ENCODE assay signal across 19 cellular contexts in the genomic region with DNA sequence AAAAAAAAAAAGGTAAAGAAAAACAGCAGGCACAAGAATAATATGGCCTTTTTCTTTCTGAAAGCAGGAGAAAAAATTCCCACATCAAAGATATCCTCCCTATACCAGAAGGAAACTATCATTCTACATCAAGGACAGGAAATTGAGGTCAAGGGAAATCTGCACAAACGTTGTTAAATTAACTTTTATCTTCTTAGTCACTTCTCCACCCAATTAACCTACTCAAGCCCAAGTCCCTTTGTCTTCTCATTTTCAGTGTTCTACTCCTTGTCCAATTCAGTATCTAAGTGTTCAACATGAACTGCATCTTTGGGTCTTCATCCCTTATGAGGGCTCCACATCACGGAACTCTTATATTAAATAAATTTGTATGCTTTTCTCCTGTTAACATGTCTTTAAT. TPM values are rescaled to one million over a fixed set of nuclear protein-coding genes. Genes with fewer than 3 reads are reported as not detected.
A peak's percentile ranks its signal among the peaks of the same experiment; 100 is the strongest.
DNase-seq lines count a peak whose midpoint lies in the region; ATAC-seq and TF ChIP-seq lines count a peak whose summit lies in the region.
"Had no signal": no experiment of that assay in that cellular context is flagged by ENCODE, and none has a peak within 500 bp of the region (broad histone marks: within the 10 kb centered on the region; RNA-seq: fewer than 3 reads in every experiment).

No MANE protein-coding gene starts in this region.

- H3K4me1 ChIP-seq in CD4-positive, CD25-positive, alpha-beta regulatory T cell (ENCODE audit: control insufficient read depth, insufficient read depth, low read length, poor library complexity, severe bottlenecking), result peaks cover 17% of the 10 kb centered on the region
- H3K4me1 ChIP-seq: BE2C, tibial artery had no signal

- CTCF ChIA-PET in activated CD4-positive, alpha-beta memory T cell treated with anti-CD3 and anti-CD28 coated beads for 36 hours (lab: Charles Lee), result no interaction called here

- no peaks in the 10 kb centered on the region for H3K27me3 Mint-ChIP-seq in CD4-positive, CD25-positive, alpha-beta regulatory T cell
- H3K27me3 Mint-ChIP-seq in activated CD4-positive, alpha-beta memory T cell treated with anti-CD3 and anti-CD28 coated beads for 36 hours, result no peaks in the 10 kb centered on the region
- H3K27me3 Mint-ChIP-seq in chondrocyte (ENCODE audit: low read depth), result no peaks in the 10 kb centered on the region

- peak overlapping the region; percentile 39 for H3K27ac ChIP-seq in CD4-positive, CD25-positive, alpha-beta regulatory T cell (ENCODE audit: insufficient read depth, low read length, poor library complexity, severe bottlenecking)
- H3K27ac ChIP-seq: dorsolateral prefrontal cortex, neutrophil, tibial artery, VCaP had no signal

- in situ Hi-C loops in ACHN (cut with HindIII; ENCODE audit: low pct_ligation_motif_present, low pct_unique_long_range_greater_than_20kb, low sequenced_read_pairs), result no loop called here

- H3K36me3 ChIP-seq in CD4-positive, CD25-positive, alpha-beta regulatory T cell (ENCODE audit: control insufficient read depth, insufficient read depth, low read length), result peaks cover 18% of the 10 kb centered on the region
- H3K36me3 ChIP-seq in MG63, result peaks cover 9% of the 10 kb centered on the region

- ATAC-seq in CD4-positive, CD25-positive, alpha-beta regulatory T cell (ENCODE audit: low read depth in 2 of 2), result peak; percentile 43 to 69
- ATAC-seq: left cardiac atrium had no signal

- peak overlapping the region; percentile 81 to 93 (median 84) for H3K27ac Mint-ChIP-seq in CD4-positive, CD25-positive, alpha-beta regulatory T cell
- peak overlapping the region; percentile 28 for H3K27ac Mint-ChIP-seq in activated CD4-positive, alpha-beta memory T cell treated with anti-CD3 and anti-CD28 coated beads for 36 hours
- H3K27ac Mint-ChIP-seq in chondrocyte (ENCODE audit: unreplicated experiment), result no peak overlapping the region

- DNase-seq in CD4-positive, CD25-positive, alpha-beta regulatory T cell, result peak in 2 of 3 donors; percentile 31 to 57
- DNase-seq in Daoy (ENCODE audit: low read depth), result peak; percentile 21
- DNase-seq in activated CD4-positive, alpha-beta memory T cell treated with anti-CD3 and anti-CD28 coated beads for 36 hours, result no peak
- DNase-seq in fibroblast of villous mesenchyme (ENCODE audit: low read depth), result peak; percentile 44
- no peak for DNase-seq in nucleus accumbens (lab: John Stamatoyannopoulos, UW)
- DNase-seq in ACHN, result no peak
- no peak for DNase-seq in MG63
- no peak for DNase-seq in chondrocyte (ENCODE audit: low spot score)
- DNase-seq: BE2C, dorsolateral prefrontal cortex, erythroblast, gastrocnemius medialis, left cardiac atrium, midbrain, NCI-H2029, NCI-H446 treated with DMSO at 0.1 percent for 48 hours, tibial artery had no signal

- TF ChIP-seq CTCF in fibroblast of villous mesenchyme (IDR thresholded peaks at IDR 0.05; ENCODE audit: insufficient read depth, low read depth, low read length) (no peak), chondrocyte (IDR thresholded peaks at IDR 0.05) (no peak)

- H3K9me3 Mint-ChIP-seq in CD4-positive, CD25-positive, alpha-beta regulatory T cell, result no peaks in the 10 kb centered on the region
- no peaks in the 10 kb centered on the region for H3K9me3 Mint-ChIP-seq in activated CD4-positive, alpha-beta memory T cell treated with anti-CD3 and anti-CD28 coated beads for 36 hours
- H3K9me3 Mint-ChIP-seq in chondrocyte (ENCODE audit: low read depth), result no peaks in the 10 kb centered on the region

- H3K36me3 Mint-ChIP-seq in CD4-positive, CD25-positive, alpha-beta regulatory T cell, result peaks cover 36% of the 10 kb centered on the region
- peaks cover 22% of the 10 kb centered on the region for H3K36me3 Mint-ChIP-seq in activated CD4-positive, alpha-beta memory T cell treated with anti-CD3 and anti-CD28 coated beads for 36 hours
- peaks cover 14% of the 10 kb centered on the region for H3K36me3 Mint-ChIP-seq in chondrocyte (ENCODE audit: low read depth)

- H3K4me1 Mint-ChIP-seq in CD4-positive, CD25-positive, alpha-beta regulatory T cell, result peaks cover 36 to 69% (median 47%) of the 10 kb centered on the region in 4 donors
- peaks cover 47% of the 10 kb centered on the region for H3K4me1 Mint-ChIP-seq in activated CD4-positive, alpha-beta memory T cell treated with anti-CD3 and anti-CD28 coated beads for 36 hours (ENCODE audit: low read depth)
- peaks cover 16% of the 10 kb centered on the region for H3K4me1 Mint-ChIP-seq in chondrocyte (ENCODE audit: low read depth)

- intact Hi-C loops in activated CD4-positive, alpha-beta memory T cell treated with anti-CD3 and anti-CD28 coated beads for 36 hours (cut with micrococcal nuclease), result loop anchor here (1.0 to 10.0 kb wide), 2 partner anchors 15 to 173 kb away; a partner anchor contains a TSS

- POLR2A ChIA-PET in activated CD4-positive, alpha-beta memory T cell treated with anti-CD3 and anti-CD28 coated beads for 36 hours (lab: Charles Lee), result no interaction called here

- peak overlapping the region; percentile 43 to 81 (median 68) for H3K4me3 Mint-ChIP-seq in CD4-positive, CD25-positive, alpha-beta regulatory T cell
- no peak overlapping the region for H3K4me3 Mint-ChIP-seq in activated CD4-positive, alpha-beta memory T cell treated with anti-CD3 and anti-CD28 coated beads for 36 hours
- H3K4me3 Mint-ChIP-seq in chondrocyte (ENCODE audit: unreplicated experiment), result no peak overlapping the region

- no peaks in the 10 kb centered on the region for H3K27me3 ChIP-seq in CD4-positive, CD25-positive, alpha-beta regulatory T cell (ENCODE audit: control insufficient read depth, insufficient read depth, low read length)
- no peaks in the 10 kb centered on the region for H3K27me3 ChIP-seq in MG63
- H3K27me3 ChIP-seq: BE2C, dorsolateral prefrontal cortex, gastrocnemius medialis, neutrophil, tibial artery had no signal

- H3K4me3 ChIP-seq in CD4-positive, CD25-positive, alpha-beta regulatory T cell (ENCODE audit: low read depth, low read length), result peak overlapping the region; percentile 51
- H3K4me3 ChIP-seq in fibroblast of villous mesenchyme (ENCODE audit: low read depth, low read length) (no peak overlapping the region), MG63 (no peak overlapping the region)
- H3K4me3 ChIP-seq: dorsolateral prefrontal cortex, gastrocnemius medialis, tibial artery had no signal

- no peaks in the 10 kb centered on the region for H3K9me3 ChIP-seq in CD4-positive, CD25-positive, alpha-beta regulatory T cell (ENCODE audit: control insufficient read depth in 2 of 2, low read length in 2 of 2)
- no peaks in the 10 kb centered on the region for H3K9me3 ChIP-seq in MG63
- H3K9me3 ChIP-seq: BE2C, gastrocnemius medialis, neutrophil, tibial artery had no signal

RNA-seq across cellular contexts. Expression of a gene that starts 15.7 kb away (rescaled TPM):
- total RNA-seq in CD4-positive, CD25-positive, alpha-beta regulatory T cell, result 67.6 TPM
- polyA plus RNA-seq in CD4-positive, CD25-positive, alpha-beta regulatory T cell, result 100 to 1,000 TPM; 264 to 488 (median 327) TPM
- total RNA-seq in Daoy (2014; rRNA removed; shearing (Covaris generic)), result 376 and 379 TPM in 2 replicates
- 100 to 1,000 TPM; 150 to 156 TPM for total RNA-seq in activated CD4-positive, alpha-beta memory T cell treated with anti-CD3 and anti-CD28 coated beads for 36 hours
- total RNA-seq in fibroblast of villous mesenchyme (108 and 137 TPM in 2 replicates), chondrocyte (76.9 to 92.4 TPM (median 79.9 TPM) in 3 replicates)
- 167 and 264 TPM in 2 replicates for total RNA-seq in MG63 (2014; rRNA removed; shearing (Covaris generic); ENCODE audit: low replicate concordance)

Comparison
In these comparisons a context has a peak if more than half of its experiments do, and no peak if none do; other contexts are left out.
1. DNase-seq: peak in CD4-positive, CD25-positive, alpha-beta regulatory T cell (2 of 3), Daoy (single experiment) and fibroblast of villous mesenchyme (single experiment); none in activated CD4-positive, alpha-beta memory T cell treated with anti-CD3 and anti-CD28 coated beads for 36 hours (single experiment), nucleus accumbens (0 of 56), ACHN (single experiment), MG63 (single experiment) and chondrocyte (single experiment).
2. H3K4me3 Mint-ChIP-seq: peak in CD4-positive, CD25-positive, alpha-beta regulatory T cell (4 of 4); none in activated CD4-positive, alpha-beta memory T cell treated with anti-CD3 and anti-CD28 coated beads for 36 hours (single experiment) and chondrocyte (single experiment).